Comparison of ENCODE assay signal across 8 cellular contexts in genomic region chr11:93198221-93198650, GRCh38. TPM values are rescaled to one million over a fixed set of nuclear protein-coding genes. Genes with fewer than 3 reads are reported as not detected.
DNase-seq lines count a peak whose midpoint lies in the region; TF ChIP-seq lines count a peak whose summit lies in the region.

No MANE protein-coding gene starts in this region.

- CTCF ChIA-PET in mammary epithelial cell (lab: Charles Lee; ENCODE audit: low non-redundant PET), result interaction anchor here (0.5 to 0.7 kb wide), 2 partner anchors 27 to 243 kb away, joined by 3 to 4 read pairs; no protein-coding TSS in a partner anchor

- dilution Hi-C loops in mammary epithelial cell (cut with HindIII; ENCODE audit: low sequenced_read_pairs), result loop anchor here (25.0 kb wide), 1 partner anchor 261 kb away; no protein-coding TSS in a partner anchor

- H3K9me3 ChIP-seq in KOPT-K1 (ENCODE audit: insufficient read depth, low read length, poor library complexity, severe bottlenecking) (no peaks in the 10 kb centered on the region), mammary epithelial cell (replicated peaks; ENCODE audit: insufficient read depth, low read length) (no peaks in the 10 kb centered on the region), uterus (no peaks in the 10 kb centered on the region)

- H3K27me3 ChIP-seq in mammary epithelial cell (ENCODE audit: insufficient read depth, low read length) (no peaks in the 10 kb centered on the region), uterus (no peaks in the 10 kb centered on the region)

- DNase-seq in G401 (ENCODE audit: low spot score), result peak; percentile 59
- peak; percentile 23 for DNase-seq in mammary epithelial cell
- DNase-seq in lung microvascular endothelial cell (ENCODE audit: low read depth in 2 of 2), result peak; percentile 22 to 48
- DNase-seq in uterus, result no peak
- DNase-seq in DMS153 (lab: John Stamatoyannopoulos, UW), result no peak
- no peak for DNase-seq in activated effector memory CD4-positive, alpha-beta T cell treated with anti-CD3 and anti-CD28 coated beads, Interleukin-2, amount 50 U/mL, for 16 hours
- no peak for DNase-seq in SIG-M5 treated with dmso at 0.1 percent for 504 hours (lab: John Stamatoyannopoulos, UW; ENCODE audit: unreplicated experiment)

- in situ Hi-C loops in G401 (cut with HindIII; ENCODE audit: low sequenced_read_pairs), result no loop called here
- in situ Hi-C loops in mammary epithelial cell (cut with MboI; ENCODE audit: low sequenced_read_pairs in 2 of 2), result no loop called here

- H4K20me1 ChIP-seq in mammary epithelial cell (ENCODE audit: insufficient read depth, low read length), result no peaks in the 10 kb centered on the region

- peak overlapping the region; percentile 78 to 92 (median 79) for H3K4me3 ChIP-seq in mammary epithelial cell (replicated peaks in 1 of 3; ENCODE audit: insufficient read depth in 1 of 3, low read depth in 2 of 3, low read length in 3 of 3)
- H3K4me3 ChIP-seq in uterus, result peak overlapping the region; percentile 44 to 94

- peak overlapping the region; percentile 98 for H3K9ac ChIP-seq in mammary epithelial cell (ENCODE audit: insufficient read depth, low read length)

- H3K27ac ChIP-seq in KOPT-K1 (ENCODE audit: low read depth, low read length, poor library complexity, severe bottlenecking) (peak overlapping the region; percentile 70), mammary epithelial cell (ENCODE audit: insufficient read depth, low read depth, low read length) (peak overlapping the region; percentile 98), uterus (peak overlapping the region; percentile 94 to 98)

- peak overlapping the region; percentile 77 for H3K4me2 ChIP-seq in mammary epithelial cell (ENCODE audit: insufficient read depth, low read depth, low read length)

- H3K36me3 ChIP-seq in KOPT-K1 (ENCODE audit: insufficient read depth, low read length), result no peaks in the 10 kb centered on the region
- no peaks in the 10 kb centered on the region for H3K36me3 ChIP-seq in mammary epithelial cell (ENCODE audit: insufficient read depth, low read length)
- H3K36me3 ChIP-seq in uterus, result no peaks in the 10 kb centered on the region

- peak overlapping the region; percentile 95 for H2AFZ ChIP-seq in mammary epithelial cell (ENCODE audit: low read depth, low read length)

- H3K4me1 ChIP-seq in mammary epithelial cell (ENCODE audit: insufficient read depth, low read length) (no peaks in the 10 kb centered on the region), uterus (no peaks in the 10 kb centered on the region)

- no peak for TF ChIP-seq CTCF in mammary epithelial cell (conservative IDR thresholded peaks at IDR 0.05 in 1 of 2, IDR thresholded peaks at IDR 0.05 in 1 of 2; ENCODE audit: extremely low read depth in 1 of 2, insufficient read depth in 1 of 2, low read depth in 1 of 2, low read length in 2 of 2)
- no peak for TF ChIP-seq CTCF in uterus (IDR thresholded peaks at IDR 0.05)

- peaks cover 35% of the 10 kb centered on the region for H3K79me2 ChIP-seq in mammary epithelial cell (ENCODE audit: insufficient read depth, low read length)

- no TSS peak for BruUV-seq in mammary epithelial cell (replicated peaks; lab: Mats Ljungman, UMichigan)

- 10% methylated on average over 8 of the region's 9 CpGs for WGBS in mammary epithelial cell (ENCODE audit: low coverage, missing lambda C conversion rate)

- intact Hi-C loops in mammary epithelial cell (cut with micrococcal nuclease), result loop anchor here (10.0 kb wide), 1 partner anchor 113 kb away; no protein-coding TSS in a partner anchor
- intact Hi-C loops in uterus (cut with DNase I; ENCODE audit: low total_unique reads), result no loop called here

- TF ChIP-seq POLR2A in uterus (IDR thresholded peaks at IDR 0.05), result no peak

RNA-seq across cellular contexts. Expression of gene SLC36A4, which starts 0.4 kb away (rescaled TPM):
- 9.5 and 16.0 TPM in 2 replicates for total RNA-seq in G401 (2014; rRNA removed; shearing (Covaris generic))
- total RNA-seq in mammary epithelial cell, result 10 to 100 TPM; 14.3 to 17.7 TPM
- 11.1 TPM for polyA plus RNA-seq in mammary epithelial cell
- polyA minus RNA-seq in mammary epithelial cell, result 31.7 TPM
- 3.7 and 3.8 TPM in 2 replicates for total RNA-seq in lung microvascular endothelial cell
- total RNA-seq in uterus, result 10 to 100 TPM; 24.5 to 49.4 (median 29.4) TPM

Comparison
In these comparisons a context has a peak if more than half of its experiments do, and no peak if none do; other contexts are left out.
1. DNase-seq: peak in G401 (single experiment), mammary epithelial cell (single experiment) and lung microvascular endothelial cell (2 of 2); none in uterus (0 of 2), DMS153 (single experiment), activated effector memory CD4-positive, alpha-beta T cell treated with anti-CD3 and anti-CD28 coated beads, Interleukin-2, amount 50 U/mL, for 16 hours (single experiment) and SIG-M5 treated with dmso at 0.1 percent for 504 hours (single experiment).
2. Peak in every context shown above with its lines, with median percentiles within 50 percentile points of each other: H3K27ac ChIP-seq.